Comparison of ENCODE assay signal across 1 cellular context in the genomic region with DNA sequence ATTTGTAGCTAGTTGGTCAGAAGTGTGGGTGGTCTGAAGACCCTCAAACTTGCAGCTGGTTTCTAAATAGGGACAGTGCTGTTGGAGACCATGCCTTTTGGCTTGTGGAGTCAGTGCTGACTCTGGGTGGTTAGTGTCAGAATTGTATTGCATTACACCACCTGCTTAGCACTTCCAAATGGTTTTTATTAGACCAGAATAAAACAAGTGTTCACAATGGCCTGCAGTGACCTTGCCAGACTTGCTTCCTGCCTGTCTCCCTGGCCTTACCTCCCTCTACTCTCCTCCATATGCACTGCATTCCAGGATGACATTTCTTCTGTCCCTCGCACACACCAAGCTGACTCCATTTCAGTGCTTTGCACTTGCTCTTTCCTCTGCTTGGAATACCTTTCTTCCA.
TF ChIP-seq lines count a peak whose summit lies in the region.

No MANE protein-coding gene starts in this region.

TF ChIP-seq in K562, 482 proteins besides CTCF, POLR2A, EP300 and RAD21 (continued from another document):
- TF ChIP-seq, protein P1, sequence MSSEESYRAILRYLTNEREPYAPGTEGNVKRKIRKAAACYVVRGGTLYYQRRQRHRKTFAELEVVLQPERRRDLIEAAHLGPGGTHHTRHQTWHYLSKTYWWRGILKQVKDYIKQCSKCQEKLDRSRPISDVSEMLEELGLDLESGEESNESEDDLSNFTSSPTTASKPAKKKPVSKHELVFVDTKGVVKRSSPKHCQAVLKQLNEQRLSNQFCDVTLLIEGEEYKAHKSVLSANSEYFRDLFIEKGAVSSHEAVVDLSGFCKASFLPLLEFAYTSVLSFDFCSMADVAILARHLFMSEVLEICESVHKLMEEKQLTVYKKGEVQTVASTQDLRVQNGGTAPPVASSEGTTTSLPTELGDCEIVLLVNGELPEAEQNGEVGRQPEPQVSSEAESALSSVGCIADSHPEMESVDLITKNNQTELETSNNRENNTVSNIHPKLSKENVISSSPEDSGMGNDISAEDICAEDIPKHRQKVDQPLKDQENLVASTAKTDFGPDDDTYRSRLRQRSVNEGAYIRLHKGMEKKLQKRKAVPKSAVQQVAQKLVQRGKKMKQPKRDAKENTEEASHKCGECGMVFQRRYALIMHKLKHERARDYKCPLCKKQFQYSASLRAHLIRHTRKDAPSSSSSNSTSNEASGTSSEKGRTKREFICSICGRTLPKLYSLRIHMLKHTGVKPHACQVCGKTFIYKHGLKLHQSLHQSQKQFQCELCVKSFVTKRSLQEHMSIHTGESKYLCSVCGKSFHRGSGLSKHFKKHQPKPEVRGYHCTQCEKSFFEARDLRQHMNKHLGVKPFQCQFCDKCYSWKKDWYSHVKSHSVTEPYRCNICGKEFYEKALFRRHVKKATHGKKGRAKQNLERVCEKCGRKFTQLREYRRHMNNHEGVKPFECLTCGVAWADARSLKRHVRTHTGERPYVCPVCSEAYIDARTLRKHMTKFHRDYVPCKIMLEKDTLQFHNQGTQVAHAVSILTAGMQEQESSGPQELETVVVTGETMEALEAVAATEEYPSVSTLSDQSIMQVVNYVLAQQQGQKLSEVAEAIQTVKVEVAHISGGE (CRISPR knock-in tag; IDR thresholded peaks at IDR 0.05), result no peak
- TF ChIP-seq ELF4 (CRISPR knock-in tag; IDR thresholded peaks at IDR 0.05), result 0 out of 2 replicates have a peak, but pooled peaks have one; percentile 38
- TF ChIP-seq ZNF274 (IDR thresholded peaks at IDR 0.05; ENCODE audit: borderline replicate concordance, low read depth, low read length), result no peak
- no peak for TF ChIP-seq HINFP (tag; conservative IDR thresholded peaks at IDR 0.05; ENCODE audit: low read depth)
- TF ChIP-seq, protein P2, sequence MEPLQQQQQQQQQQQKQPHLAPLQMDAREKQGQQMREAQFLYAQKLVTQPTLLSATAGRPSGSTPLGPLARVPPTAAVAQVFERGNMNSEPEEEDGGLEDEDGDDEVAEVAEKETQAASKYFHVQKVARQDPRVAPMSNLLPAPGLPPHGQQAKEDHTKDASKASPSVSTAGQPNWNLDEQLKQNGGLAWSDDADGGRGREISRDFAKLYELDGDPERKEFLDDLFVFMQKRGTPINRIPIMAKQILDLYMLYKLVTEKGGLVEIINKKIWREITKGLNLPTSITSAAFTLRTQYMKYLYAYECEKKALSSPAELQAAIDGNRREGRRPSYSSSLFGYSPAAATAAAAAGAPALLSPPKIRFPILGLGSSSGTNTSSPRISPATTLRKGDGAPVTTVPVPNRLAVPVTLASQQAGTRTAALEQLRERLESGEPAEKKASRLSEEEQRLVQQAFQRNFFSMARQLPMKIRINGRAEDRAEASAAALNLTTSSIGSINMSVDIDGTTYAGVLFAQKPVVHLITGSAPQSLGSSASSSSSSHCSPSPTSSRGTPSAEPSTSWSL (CRISPR knock-in tag; IDR thresholded peaks at IDR 0.05; ENCODE audit: borderline replicate concordance), result 0 out of 2 replicates have a peak, but pooled peaks have one; percentile 58
- TF ChIP-seq CREBBP (IDR thresholded peaks at IDR 0.05; ENCODE audit: low read depth, low read length), result no peak
